In genomic region chr22:40050258-40050657, GRCh38 we compare ENCODE assay signal across 9 cellular contexts. TPM values are rescaled to one million over a fixed set of nuclear protein-coding genes. Genes with fewer than 3 reads are reported as not detected.
DNase-seq lines count a peak whose midpoint lies in the region; ATAC-seq, FAIRE-seq and TF ChIP-seq lines count a peak whose summit lies in the region.
"Had no signal": no experiment of that assay in that cellular context is flagged by ENCODE, and none has a peak within 500 bp of the region (broad histone marks: within the 10 kb centered on the region; RNA-seq: fewer than 3 reads in every experiment).

No MANE protein-coding gene starts in this region.

- no peaks in the 10 kb centered on the region for H3K36me3 ChIP-seq in CD8-positive, alpha-beta T cell (ENCODE audit: insufficient read depth, low read length)

- no peak for TF ChIP-seq CTCF in CD8-positive, alpha-beta T cell (IDR thresholded peaks at IDR 0.05)

- H3K9me3 ChIP-seq in CD8-positive, alpha-beta T cell (ENCODE audit: low read length): no peaks in the 10 kb centered on the region
- no peaks in the 10 kb centered on the region for H3K9me3 ChIP-seq in T-helper 17 cell (ENCODE audit: control insufficient read depth, low read length, poor library complexity, severe bottlenecking)

- peaks cover 13% of the 10 kb centered on the region for H3K36me3 Mint-ChIP-seq in CD8-positive, alpha-beta T cell
- no peaks in the 10 kb centered on the region for H3K36me3 Mint-ChIP-seq in T-helper 17 cell (ENCODE audit: low read depth)

- H3K27me3 Mint-ChIP-seq in CD8-positive, alpha-beta T cell (ENCODE audit: low read depth): no peaks in the 10 kb centered on the region
- H3K27me3 Mint-ChIP-seq in T-helper 17 cell: no peaks in the 10 kb centered on the region

- peaks cover 70% of the 10 kb centered on the region for H3K4me1 ChIP-seq in CD8-positive, alpha-beta T cell (ENCODE audit: insufficient read depth, low read length)

- peak; percentile 98 for FAIRE-seq in GM19239 (lab: Jason Lieb, UNC)

- H3K4me3 ChIP-seq in CD8-positive, alpha-beta T cell (ENCODE audit: low read depth, low read length): no peak overlapping the region

- no peak for ATAC-seq in CD8-positive, alpha-beta T cell
- ATAC-seq in HG03095 (IDR thresholded peaks at IDR 0.05; ENCODE audit: unreplicated experiment) (peak; percentile 77), T-helper 17 cell (peak; percentile 35)

- H3K27ac Mint-ChIP-seq in CD8-positive, alpha-beta T cell: peak overlapping the region; percentile 77
- peak overlapping the region; percentile 85 for H3K27ac Mint-ChIP-seq in T-helper 17 cell

- H3K9me3 Mint-ChIP-seq in CD8-positive, alpha-beta T cell: no peaks in the 10 kb centered on the region

- peak overlapping the region; percentile 49 for H3K4me3 Mint-ChIP-seq in CD8-positive, alpha-beta T cell
- peak overlapping the region; percentile 82 for H3K4me3 Mint-ChIP-seq in T-helper 17 cell

- no peaks in the 10 kb centered on the region for H3K27me3 ChIP-seq in CD8-positive, alpha-beta T cell (ENCODE audit: insufficient read depth, low read length)

- CTCF ChIA-PET in CD8-positive, alpha-beta T cell (lab: Charles Lee): interaction anchor here (2.6 kb wide), 1 partner anchor 298 kb away, joined by 11 read pairs; no protein-coding TSS in a partner anchor

- H3K27ac ChIP-seq in CD8-positive, alpha-beta T cell (ENCODE audit: low read depth, low read length): no peak overlapping the region

- H3K4me1 Mint-ChIP-seq in CD8-positive, alpha-beta T cell (ENCODE audit: low read depth): peaks cover 72% of the 10 kb centered on the region
- H3K4me1 Mint-ChIP-seq in T-helper 17 cell: peaks cover 57% of the 10 kb centered on the region

- POLR2A ChIA-PET in CD8-positive, alpha-beta T cell (lab: Charles Lee): no interaction called here

- DNase-seq in CD8-positive, alpha-beta T cell: no peak
- DNase-seq in GM19239 (ENCODE audit: insufficient read length, low spot score): peak; percentile 78
- DNase-seq in T-helper 17 cell: no peak
- DNase-seq in DMS 273 treated with DMSO at 0.1 percent for 48 hours (lab: John Stamatoyannopoulos, UW): no peak
- DNase-seq in AG20443 (ENCODE audit: low spot score): no peak
- DNase-seq in 8988T: no peak
- DNase-seq in nucleus accumbens (lab: John Stamatoyannopoulos, UW): no peak
- DNase-seq: NCI-H1694 treated with DMSO at 0.1 percent for 48 hours had no signal

- intact Hi-C loops in CD8-positive, alpha-beta T cell (cut with DNase I, micrococcal nuclease): no loop called here

RNA-seq across cellular contexts. Expression of gene FAM83F, which starts 55.5 kb away (rescaled TPM):
- 10 to 100 TPM; 17.6 to 23.5 TPM for total RNA-seq in CD8-positive, alpha-beta T cell
- 1 to 10 TPM; 1.6 to 2.1 TPM for total RNA-seq in T-helper 17 cell

Comparison
In these comparisons a context has a peak if more than half of its experiments do, and no peak if none do; other contexts are left out.
1. RNA of gene FAM83F, which starts 55.5 kb away (total RNA-seq): 17.6 to 23.5 TPM in CD8-positive, alpha-beta T cell; 1.6 to 2.1 TPM in T-helper 17 cell; every median in the first group is over 4 times any median in the second.